In genomic region chr1:1308756-1309524, GRCh38 we compare ENCODE assay signal across 8 cellular contexts. TPM values are rescaled to one million over a fixed set of nuclear protein-coding genes. Genes with fewer than 3 reads are reported as not detected.
DNase-seq lines count a peak whose midpoint lies in the region; ATAC-seq and TF ChIP-seq lines count a peak whose summit lies in the region.

No MANE protein-coding gene starts in this region.

- H3K4me1 Mint-ChIP-seq in CD4-positive, CD25-positive, alpha-beta regulatory T cell: peaks cover 0 to 26% (median 8%) of the 10 kb centered on the region in 4 donors
- peaks cover 43% of the 10 kb centered on the region for H3K4me1 Mint-ChIP-seq in dendritic cell treated with granulocyte-macrophage colony-stimulating factor and Interleukin-4, amounts not matched to agents 40 ng/mL and 50 ng/mL, for 4 days (ENCODE audit: low read depth)

- BruUV-seq in PC-3 (replicated peaks; lab: Mats Ljungman, UMichigan): TSS peak; percentile 27

- ATAC-seq in CD4-positive, CD25-positive, alpha-beta regulatory T cell (ENCODE audit: low read depth in 2 of 2): no peak
- ATAC-seq in GM21390 (IDR thresholded peaks at IDR 0.05; ENCODE audit: unreplicated experiment): peak; percentile 5
- peak; percentile 2 for ATAC-seq in PC-3
- no peak for ATAC-seq in HG03108 (IDR thresholded peaks at IDR 0.05; ENCODE audit: unreplicated experiment)
- ATAC-seq in HG03469 (IDR thresholded peaks at IDR 0.05; ENCODE audit: unreplicated experiment): no peak

- peaks cover 61% of the 10 kb centered on the region for H3K79me2 ChIP-seq in PC-3 (ENCODE audit: low read length)

- peak overlapping the region; percentile 95 for H3K4me2 ChIP-seq in PC-3 (ENCODE audit: low read length)

- no peaks in the 10 kb centered on the region for H3K9me2 ChIP-seq in PC-3 (replicated peaks; ENCODE audit: low read length)

- CTCF ChIA-PET in PC-3 (lab: Charles Lee): interaction anchor here (0.6 to 0.7 kb wide), 2 partner anchors 16 to 45 kb away, joined by 3 read pairs; no protein-coding TSS in a partner anchor

- peaks cover 0 to 3% (median 0%) of the 10 kb centered on the region in 7 donors for H3K9me3 Mint-ChIP-seq in CD4-positive, CD25-positive, alpha-beta regulatory T cell
- H3K9me3 Mint-ChIP-seq in dendritic cell treated with granulocyte-macrophage colony-stimulating factor and Interleukin-4, amounts not matched to agents 40 ng/mL and 50 ng/mL, for 4 days: no peaks in the 10 kb centered on the region

- H3K27me3 Mint-ChIP-seq in CD4-positive, CD25-positive, alpha-beta regulatory T cell: no peaks in the 10 kb centered on the region
- no peaks in the 10 kb centered on the region for H3K27me3 Mint-ChIP-seq in dendritic cell treated with granulocyte-macrophage colony-stimulating factor and Interleukin-4, amounts not matched to agents 40 ng/mL and 50 ng/mL, for 4 days

- intact Hi-C loops in PC-3 (cut with micrococcal nuclease): loop anchor here (2.0 kb wide), 1 partner anchor 40 kb away; the partner anchor contains the start of gene DVL1
- intact Hi-C loops in dendritic cell treated with granulocyte-macrophage colony-stimulating factor and Interleukin-4, amounts not matched to agents 40 ng/mL and 50 ng/mL, for 4 days (cut with micrococcal nuclease): loop anchor here (2.0 kb wide), 1 partner anchor 16 kb away; the partner anchor contains the start of genes CPTP and INTS11

- H3K4me3 Mint-ChIP-seq in CD4-positive, CD25-positive, alpha-beta regulatory T cell: peak overlapping the region; percentile 86 to 94 (median 91)
- H3K4me3 Mint-ChIP-seq in dendritic cell treated with granulocyte-macrophage colony-stimulating factor and Interleukin-4, amounts not matched to agents 40 ng/mL and 50 ng/mL, for 4 days: peak overlapping the region; percentile 81

- peaks cover 11% of the 10 kb centered on the region for H4K20me1 ChIP-seq in PC-3 (ENCODE audit: low read length)

- H3K9me3 ChIP-seq in CD4-positive, CD25-positive, alpha-beta regulatory T cell (ENCODE audit: control insufficient read depth in 2 of 2, low read length in 2 of 2): no peaks in the 10 kb centered on the region
- H3K9me3 ChIP-seq in PC-3 (ENCODE audit: low read length): no peaks in the 10 kb centered on the region
- no peaks in the 10 kb centered on the region for H3K9me3 ChIP-seq in mononuclear cell (ENCODE audit: low read depth, low read length)

- no peak overlapping the region for H3K4me3 ChIP-seq in CD4-positive, CD25-positive, alpha-beta regulatory T cell (ENCODE audit: low read depth, low read length)
- H3K4me3 ChIP-seq in PC-3 (ENCODE audit: low read length) (peak overlapping the region; percentile 96), mononuclear cell (ENCODE audit: low read length) (peak overlapping the region; percentile 62)

- H3K4me1 ChIP-seq in CD4-positive, CD25-positive, alpha-beta regulatory T cell (ENCODE audit: control insufficient read depth, insufficient read depth, low read length, poor library complexity, severe bottlenecking): peaks cover 46% of the 10 kb centered on the region
- H3K4me1 ChIP-seq in PC-3 (ENCODE audit: insufficient read depth, low read length) (peaks cover 33% of the 10 kb centered on the region), mononuclear cell (ENCODE audit: insufficient read depth, low read length) (peaks cover 47% of the 10 kb centered on the region)

- H3F3A ChIP-seq in PC-3 (ENCODE audit: low read length, unreplicated experiment): no peaks in the 10 kb centered on the region

- POLR2A ChIA-PET in PC-3 (lab: Charles Lee; ENCODE audit: unreplicated experiment): interaction anchor here (0.6 to 0.7 kb wide), 2 partner anchors 10 to 25 kb away, joined by 3 to 4 read pairs; no protein-coding TSS in a partner anchor

- H3K27me3 ChIP-seq in CD4-positive, CD25-positive, alpha-beta regulatory T cell (ENCODE audit: control insufficient read depth, insufficient read depth, low read length): no peaks in the 10 kb centered on the region
- H3K27me3 ChIP-seq in PC-3 (ENCODE audit: low read length) (no peaks in the 10 kb centered on the region), mononuclear cell (ENCODE audit: insufficient read depth, low read length) (no peaks in the 10 kb centered on the region)

- TF ChIP-seq CTCF in PC-3 (conservative IDR thresholded peaks at IDR 0.05; ENCODE audit: low read depth, low read length): no peak

- H2AFZ ChIP-seq in PC-3 (ENCODE audit: low read length): peak overlapping the region; percentile 83

- no peaks in the 10 kb centered on the region for H3K36me3 Mint-ChIP-seq in CD4-positive, CD25-positive, alpha-beta regulatory T cell
- H3K36me3 Mint-ChIP-seq in dendritic cell treated with granulocyte-macrophage colony-stimulating factor and Interleukin-4, amounts not matched to agents 40 ng/mL and 50 ng/mL, for 4 days (ENCODE audit: low read depth): peaks cover 49% of the 10 kb centered on the region

- H3K27ac ChIP-seq in CD4-positive, CD25-positive, alpha-beta regulatory T cell (ENCODE audit: insufficient read depth, low read length, poor library complexity, severe bottlenecking): peak overlapping the region; percentile 89
- H3K27ac ChIP-seq in PC-3 (ENCODE audit: low read length): peak overlapping the region; percentile 60

- peaks cover 16% of the 10 kb centered on the region for H3K36me3 ChIP-seq in CD4-positive, CD25-positive, alpha-beta regulatory T cell (ENCODE audit: control insufficient read depth, insufficient read depth, low read length)
- H3K36me3 ChIP-seq in PC-3 (ENCODE audit: low read depth, low read length): peaks cover 23% of the 10 kb centered on the region; the same call in 1 of the 2 replicates

- peak in 1 of 3 donors; percentile 15 for DNase-seq in CD4-positive, CD25-positive, alpha-beta regulatory T cell
- DNase-seq in PC-3: peak; percentile 50
- DNase-seq in GM19240 (ENCODE audit: insufficient read length, low spot score): no peak

- H3K27ac Mint-ChIP-seq in CD4-positive, CD25-positive, alpha-beta regulatory T cell: peak overlapping the region; percentile 5 to 92 (median 73)
- H3K27ac Mint-ChIP-seq in dendritic cell treated with granulocyte-macrophage colony-stimulating factor and Interleukin-4, amounts not matched to agents 40 ng/mL and 50 ng/mL, for 4 days: peak overlapping the region; percentile 89

- H3K9ac ChIP-seq in PC-3 (ENCODE audit: low read length): peak overlapping the region; percentile 93

RNA-seq across cellular contexts. Expression of gene PUSL1, which starts 0.5 kb away (rescaled TPM):
- total RNA-seq in CD4-positive, CD25-positive, alpha-beta regulatory T cell: 18.3 TPM
- polyA plus RNA-seq in CD4-positive, CD25-positive, alpha-beta regulatory T cell: 10 to 100 TPM; 17.7 to 21.0 (median 19.1) TPM
- total RNA-seq in PC-3 (2014; rRNA removed) (132 and 142 TPM in 2 replicates), mononuclear cell (12.6 TPM)

RNA-seq across cellular contexts. Expression of gene ACAP3, which starts 1.2 kb away (rescaled TPM):
- total RNA-seq in CD4-positive, CD25-positive, alpha-beta regulatory T cell: 75.5 TPM
- 1 to 10 TPM; 2.7 to 9.0 (median 4.1) TPM for polyA plus RNA-seq in CD4-positive, CD25-positive, alpha-beta regulatory T cell
- 116 and 178 TPM in 2 replicates for total RNA-seq in PC-3 (2014; rRNA removed)
- 16.8 TPM for total RNA-seq in mononuclear cell

RNA-seq across cellular contexts. Expression of gene INTS11, which starts 15.5 kb away (rescaled TPM):
- total RNA-seq in CD4-positive, CD25-positive, alpha-beta regulatory T cell: 138 TPM
- 10 to 100 TPM; 66.2 to 74.0 (median 67.8) TPM for polyA plus RNA-seq in CD4-positive, CD25-positive, alpha-beta regulatory T cell
- total RNA-seq in PC-3 (2014; rRNA removed) (254 and 324 TPM in 2 replicates), mononuclear cell (51.2 TPM)

RNA-seq across cellular contexts. Expression of gene CPTP, which starts 15.7 kb away (rescaled TPM):
- 27.0 TPM for total RNA-seq in CD4-positive, CD25-positive, alpha-beta regulatory T cell
- 10 to 100 TPM; 21.4 to 40.1 (median 32.6) TPM for polyA plus RNA-seq in CD4-positive, CD25-positive, alpha-beta regulatory T cell
- total RNA-seq in PC-3 (2014; rRNA removed) (141 and 168 TPM in 2 replicates), mononuclear cell (8.5 TPM)

RNA-seq across cellular contexts. Expression of gene TAS1R3, which starts 22.1 kb away (rescaled TPM):
- total RNA-seq in CD4-positive, CD25-positive, alpha-beta regulatory T cell: 2.0 TPM
- under 1 TPM in 2 of 4 donors, not detected in 2; 0.06 to 0.11 TPM for polyA plus RNA-seq in CD4-positive, CD25-positive, alpha-beta regulatory T cell
- 1.9 and 4.3 TPM in 2 replicates for total RNA-seq in PC-3 (2014; rRNA removed)
- 0.94 TPM for total RNA-seq in mononuclear cell

Comparison
In these comparisons a context has a peak if more than half of its experiments do, and no peak if none do; other contexts are left out.
1. ATAC-seq: peak in GM21390 (single experiment) and PC-3 (single experiment); none in CD4-positive, CD25-positive, alpha-beta regulatory T cell (0 of 2), HG03108 (single experiment) and HG03469 (single experiment).